Comparison of ENCODE assay signal across 21 cellular contexts in the genomic region with DNA sequence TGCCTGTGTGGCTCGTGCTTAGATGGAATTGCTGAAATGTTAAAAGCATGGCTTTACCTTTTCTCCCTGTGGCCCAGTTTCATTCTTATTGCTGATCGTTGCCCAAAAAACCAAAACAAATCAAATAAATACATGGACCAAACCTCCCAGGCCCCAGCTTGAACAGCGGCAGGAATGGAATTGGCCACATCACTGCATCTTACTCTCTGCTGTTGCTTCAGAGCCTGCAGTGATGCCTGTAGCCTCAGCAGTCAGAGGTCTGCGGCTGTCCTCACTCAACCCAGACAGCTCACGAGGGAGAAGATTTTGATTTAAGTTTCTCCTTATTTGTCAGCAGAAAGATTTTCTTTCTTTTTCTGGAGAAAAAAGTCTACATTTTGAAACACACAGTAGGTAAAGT.
DNase-seq lines count a peak whose midpoint lies in the region; ATAC-seq and TF ChIP-seq lines count a peak whose summit lies in the region.
"Had no signal": no experiment of that assay in that cellular context is flagged by ENCODE, and none has a peak within 500 bp of the region (broad histone marks: within the 10 kb centered on the region; RNA-seq: fewer than 3 reads in every experiment).

No MANE protein-coding gene starts in this region.

- intact Hi-C loops in Right ventricle myocardium inferior (cut with DNase I) = no loop called here
- intact Hi-C loops in left ventricle myocardium superior (cut with micrococcal nuclease) = no loop called here
- intact Hi-C loops in sciatic nerve (cut with DNase I) = no loop called here

- ATAC-seq in Right ventricle myocardium inferior = no peak
- ATAC-seq in left ventricle myocardium superior = no peak
- ATAC-seq in sciatic nerve = peak; percentile 45
- ATAC-seq: GM12878 had no signal

- no peak overlapping the region for H3K4me3 ChIP-seq in fibroblast of mammary gland (ENCODE audit: control insufficient read depth, low read depth, low read length)
- H3K4me3 ChIP-seq: BLaER1, GM12878, MG63 had no signal

- DNase-seq in Right ventricle myocardium inferior (ENCODE audit: missing footprints) (peak; percentile 45), left ventricle myocardium superior (no peak), fibroblast of mammary gland (ENCODE audit: low read depth) (peak; percentile 48), sciatic nerve (ENCODE audit: low spot score) (no peak), NCI-H1436 (lab: John Stamatoyannopoulos, UW) (no peak), GOT3 (lab: John Stamatoyannopoulos, UW) (no peak), globus pallidus (ENCODE audit: low spot score) (no peak)
- no peak for DNase-seq in activated effector memory CD4-positive, alpha-beta T cell treated with Interleukin-2 at 50 U/mL for 16 hours
- DNase-seq: 8988T; CD4-positive, alpha-beta memory T cell; GF-D8; H9; Kasumi-1; MG63; NCI-H1048; NCI-H1436 treated with DMSO at 0.1 percent for 48 hours; NCI-H2029; NCI-H446 treated with DMSO at 0.1 percent for 48 hours; NCI-H69 had no signal

- TF ChIP-seq CTCF in fibroblast of mammary gland (conservative IDR thresholded peaks at IDR 0.05; ENCODE audit: control insufficient read depth, insufficient read depth, low read depth, low read length) = no peak

Comparison
In these comparisons a context has a peak if more than half of its experiments do, and no peak if none do; other contexts are left out.
1. DNase-seq: peak in Right ventricle myocardium inferior (single experiment) and fibroblast of mammary gland (single experiment); none in left ventricle myocardium superior (single experiment), sciatic nerve (single experiment), NCI-H1436 (single experiment), GOT3 (single experiment), globus pallidus (single experiment) and activated effector memory CD4-positive, alpha-beta T cell treated with Interleukin-2 at 50 U/mL for 16 hours (single experiment).